In genomic region chr12:31984806-31985591, GRCh38 we compare ENCODE assay signal across 18 cellular contexts. TPM values are rescaled to one million over a fixed set of nuclear protein-coding genes. Genes with fewer than 3 reads are reported as not detected.
DNase-seq lines count a peak whose midpoint lies in the region; ATAC-seq lines count a peak whose summit lies in the region.
"Had no signal": no experiment of that assay in that cellular context is flagged by ENCODE, and none has a peak within 500 bp of the region (broad histone marks: within the 10 kb centered on the region; RNA-seq: fewer than 3 reads in every experiment).

No MANE protein-coding gene starts in this region.

- H3K4me1 Mint-ChIP-seq in T-helper 1 cell treated with Interleukin-12 subunit alpha and Interleukin-12 subunit beta and Interleukin-4 antibody, amounts not matched to agents 30 μg/mL and 1 μg/mL, for 36 hours (ENCODE audit: low read depth), result peaks cover 35% of the 10 kb centered on the region
- H3K4me1 Mint-ChIP-seq in central memory CD8-positive, alpha-beta T cell, result peaks cover 56% of the 10 kb centered on the region
- H3K4me1 Mint-ChIP-seq in stimulated activated naive CD8-positive, alpha-beta T cell treated with anti-CD3 and anti-CD28 coated beads, Interleukin-15, amount 100 ng/mL, for 72 hours, result peaks cover 62% of the 10 kb centered on the region

- H3K36me3 Mint-ChIP-seq in activated naive CD4-positive, alpha-beta T cell treated with anti-CD3 and anti-CD28 coated beads, Interleukin-2, amount 50 U/mL, for 72 hours, result peaks cover 70 to 93% of the 10 kb centered on the region in 2 donors
- peaks cover 93% of the 10 kb centered on the region for H3K36me3 Mint-ChIP-seq in T-helper 1 cell treated with Interleukin-12 subunit alpha and Interleukin-12 subunit beta and Interleukin-4 antibody, amounts not matched to agents 30 μg/mL and 1 μg/mL, for 36 hours (ENCODE audit: low read depth)
- H3K36me3 Mint-ChIP-seq in central memory CD8-positive, alpha-beta T cell (ENCODE audit: insufficient read depth), result peaks cover 50% of the 10 kb centered on the region

- H3K27ac Mint-ChIP-seq in activated naive CD4-positive, alpha-beta T cell treated with anti-CD3 and anti-CD28 coated beads, Interleukin-2, amount 50 U/mL, for 72 hours, result peak overlapping the region; percentile 30 to 71
- H3K27ac Mint-ChIP-seq in T-helper 1 cell treated with Interleukin-12 subunit alpha and Interleukin-12 subunit beta and Interleukin-4 antibody, amounts not matched to agents 30 μg/mL and 1 μg/mL, for 36 hours, result peak overlapping the region; percentile 9
- H3K27ac Mint-ChIP-seq in central memory CD8-positive, alpha-beta T cell (ENCODE audit: low read depth), result peak overlapping the region; percentile 91
- peak overlapping the region in 1 of 2 donors; percentile 9 for H3K27ac Mint-ChIP-seq in stimulated activated naive CD8-positive, alpha-beta T cell treated with anti-CD3 and anti-CD28 coated beads, Interleukin-15, amount 100 ng/mL, for 72 hours
- H3K27ac Mint-ChIP-seq: mesothelial cell of epicardium had no signal

- ATAC-seq in activated naive CD4-positive, alpha-beta T cell treated with anti-CD3 and anti-CD28 coated beads, Interleukin-2, amount 50 U/mL, for 72 hours, result peak in 1 of 2 donors; percentile 55
- no peak for ATAC-seq in central memory CD8-positive, alpha-beta T cell (replicated peaks; ENCODE audit: extremely low read depth, poor library complexity, severe bottlenecking)
- ATAC-seq in stimulated activated naive CD8-positive, alpha-beta T cell treated with anti-CD3 and anti-CD28 coated beads, Interleukin-15, amount 100 ng/mL, for 72 hours, result no peak
- ATAC-seq: right cardiac atrium had no signal

- no peak for DNase-seq in activated naive CD4-positive, alpha-beta T cell treated with anti-CD3 and anti-CD28 coated beads, Interleukin-2, amount 50 U/mL, for 72 hours (ENCODE audit: low spot score in 2 of 2)
- no peak for DNase-seq in activated naive CD4-positive, alpha-beta T cell (lab: John Stamatoyannopoulos, UW)
- no peak for DNase-seq in central memory CD8-positive, alpha-beta T cell (ENCODE audit: low spot score in 2 of 2)
- no peak for DNase-seq in stimulated activated naive CD8-positive, alpha-beta T cell treated with anti-CD3 and anti-CD28 coated beads, Interleukin-15, amount 100 ng/mL, for 72 hours
- DNase-seq in NCI-H82 treated with DMSO at 0.1 percent for 48 hours (lab: John Stamatoyannopoulos, UW; ENCODE audit: unreplicated experiment) (no peak), NCI-H774 (lab: John Stamatoyannopoulos, UW) (no peak), DMS 273 treated with DMSO at 0.1 percent for 48 hours (lab: John Stamatoyannopoulos, UW) (no peak)
- DNase-seq: activated CD4-positive, alpha-beta T cell treated with anti-CD3 and anti-CD28 coated beads for 48 hours; activated effector memory CD4-positive, alpha-beta T cell treated with Interleukin-2 at 50 U/mL for 16 hours; colonic mucosa; COR-L47; hypothalamus; kidney glomerular epithelial cell; MG63; NCI-H345; right cardiac atrium had no signal

- peak overlapping the region; percentile 12 for H3K4me3 Mint-ChIP-seq in T-helper 1 cell treated with Interleukin-12 subunit alpha and Interleukin-12 subunit beta and Interleukin-4 antibody, amounts not matched to agents 30 μg/mL and 1 μg/mL, for 36 hours
- H3K4me3 Mint-ChIP-seq in central memory CD8-positive, alpha-beta T cell, result peak overlapping the region; percentile 7
- H3K4me3 Mint-ChIP-seq in stimulated activated naive CD8-positive, alpha-beta T cell treated with anti-CD3 and anti-CD28 coated beads, Interleukin-15, amount 100 ng/mL, for 72 hours, result peak overlapping the region; percentile 1 to 45
- H3K4me3 Mint-ChIP-seq: mesothelial cell of epicardium had no signal

- H3K27me3 Mint-ChIP-seq in T-helper 1 cell treated with Interleukin-12 subunit alpha and Interleukin-12 subunit beta and Interleukin-4 antibody, amounts not matched to agents 30 μg/mL and 1 μg/mL, for 36 hours (ENCODE audit: low read depth), result no peaks in the 10 kb centered on the region
- H3K27me3 Mint-ChIP-seq in central memory CD8-positive, alpha-beta T cell, result no peaks in the 10 kb centered on the region
- no peaks in the 10 kb centered on the region for H3K27me3 Mint-ChIP-seq in stimulated activated naive CD8-positive, alpha-beta T cell treated with anti-CD3 and anti-CD28 coated beads, Interleukin-15, amount 100 ng/mL, for 72 hours

- peaks cover 46 to 48% of the 10 kb centered on the region in 2 donors for H3K9me3 Mint-ChIP-seq in activated naive CD4-positive, alpha-beta T cell treated with anti-CD3 and anti-CD28 coated beads, Interleukin-2, amount 50 U/mL, for 72 hours
- H3K9me3 Mint-ChIP-seq in T-helper 1 cell treated with Interleukin-12 subunit alpha and Interleukin-12 subunit beta and Interleukin-4 antibody, amounts not matched to agents 30 μg/mL and 1 μg/mL, for 36 hours, result peaks cover 84% of the 10 kb centered on the region
- peaks cover 28% of the 10 kb centered on the region for H3K9me3 Mint-ChIP-seq in central memory CD8-positive, alpha-beta T cell
- peaks cover 46 to 64% of the 10 kb centered on the region in 2 donors for H3K9me3 Mint-ChIP-seq in stimulated activated naive CD8-positive, alpha-beta T cell treated with anti-CD3 and anti-CD28 coated beads, Interleukin-15, amount 100 ng/mL, for 72 hours

RNA-seq across cellular contexts. Expression of gene RESF1, which starts 25.8 kb away (rescaled TPM):
- 10 to 100 TPM; 58.1 to 86.0 TPM for total RNA-seq in activated naive CD4-positive, alpha-beta T cell treated with anti-CD3 and anti-CD28 coated beads, Interleukin-2, amount 50 U/mL, for 72 hours
